9 cellular contexts compared by ENCODE assay signal in the genomic region with DNA sequence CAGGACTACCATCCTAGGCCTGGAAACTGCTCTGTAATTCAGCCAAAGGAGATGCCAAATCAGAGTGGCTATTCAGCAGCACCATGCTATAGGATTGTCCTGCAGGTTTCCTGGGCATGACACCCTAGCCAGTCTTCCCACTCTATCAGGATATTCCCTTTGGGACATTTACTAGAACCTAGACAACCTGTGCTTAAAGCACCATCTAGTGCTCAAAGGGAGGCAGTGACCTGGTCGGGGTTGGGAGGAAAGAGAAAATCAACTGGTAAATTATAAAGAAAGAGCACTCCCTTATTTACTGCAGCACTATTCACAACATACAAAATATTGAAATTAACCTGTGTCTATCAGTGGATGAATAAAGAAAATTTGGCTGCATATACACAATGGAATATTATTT.
DNase-seq lines count a peak whose midpoint lies in the region; TF ChIP-seq lines count a peak whose summit lies in the region.
"Had no signal": no experiment of that assay in that cellular context is flagged by ENCODE, and none has a peak within 500 bp of the region (broad histone marks: within the 10 kb centered on the region; RNA-seq: fewer than 3 reads in every experiment).

No MANE protein-coding gene starts in this region.

- H3K4me3 ChIP-seq in NB4 (ENCODE audit: low read depth, low read length) (no peak overlapping the region), endodermal cell (ENCODE audit: low read length) (no peak overlapping the region)
- H3K4me3 ChIP-seq: pancreas had no signal

- intact Hi-C loops in posterior vena cava (cut with DNase I): no loop called here

- H3K36me3 Mint-ChIP-seq in endodermal cell (ENCODE audit: low read depth): no peaks in the 10 kb centered on the region
- no peaks in the 10 kb centered on the region for H3K36me3 Mint-ChIP-seq in osteocyte (ENCODE audit: unreplicated experiment)

- no peak overlapping the region for H3K9ac ChIP-seq in endodermal cell (ENCODE audit: extremely low read depth, low read length, poor library complexity, severe bottlenecking)

- no peaks in the 10 kb centered on the region for H3K36me3 ChIP-seq in endodermal cell (ENCODE audit: control insufficient read depth, insufficient read depth, low read length)
- H3K36me3 ChIP-seq: pancreas had no signal

- no peaks in the 10 kb centered on the region for H3K9me3 ChIP-seq in endodermal cell (ENCODE audit: control insufficient read depth, low read length)
- H3K9me3 ChIP-seq: pancreas had no signal

- H3K9me3 Mint-ChIP-seq in endodermal cell (peaks cover 4% of the 10 kb centered on the region), osteocyte (ENCODE audit: unreplicated experiment) (peaks cover 5% of the 10 kb centered on the region)

- no peak overlapping the region for H3K4me3 Mint-ChIP-seq in endodermal cell
- no peak overlapping the region for H3K4me3 Mint-ChIP-seq in osteocyte (ENCODE audit: unreplicated experiment)

- TF ChIP-seq CTCF in GM12873 (IDR thresholded peaks at IDR 0.05; ENCODE audit: insufficient read depth, low read depth, low read length, missing control alignments) (peak; percentile 55), NB4 (IDR thresholded peaks at IDR 0.05; ENCODE audit: low read depth, low read length) (peak; percentile 35), endodermal cell (conservative IDR thresholded peaks at IDR 0.05) (peak; percentile 92), osteocyte (IDR thresholded peaks at IDR 0.05) (peak; percentile 37)

- H3K4me1 Mint-ChIP-seq in endodermal cell: peaks cover 6% of the 10 kb centered on the region
- H3K4me1 Mint-ChIP-seq in osteocyte (ENCODE audit: unreplicated experiment): peaks cover 12% of the 10 kb centered on the region

- TF ChIP-seq POLR2A in NB4 (IDR thresholded peaks at IDR 0.05; ENCODE audit: extremely low read depth, insufficient read length): no peak

- H3K27ac Mint-ChIP-seq in endodermal cell (no peak overlapping the region), osteocyte (ENCODE audit: unreplicated experiment) (no peak overlapping the region)

- WGBS in endodermal cell (ENCODE audit: insufficient coverage in 1 of 2, insufficient read length in 1 of 2), 2 experiments: 20 to 60% methylated on average over 1 of the region's 1 CpG

- H3K27me3 Mint-ChIP-seq in endodermal cell (ENCODE audit: insufficient read depth) (no peaks in the 10 kb centered on the region), osteocyte (ENCODE audit: unreplicated experiment) (peaks cover 10% of the 10 kb centered on the region)

- H3K27me3 ChIP-seq in endodermal cell (ENCODE audit: control insufficient read depth, insufficient read depth, low read length, poor library complexity, severe bottlenecking): no peaks in the 10 kb centered on the region
- H3K27me3 ChIP-seq: pancreas had no signal

- DNase-seq in NB4 (ENCODE audit: low read depth) (no peak), endodermal cell (peak; percentile 79), osteocyte (ENCODE audit: extremely low spot score, unreplicated experiment) (no peak), posterior vena cava (ENCODE audit: low spot score) (no peak)
- no peak for DNase-seq in stimulated activated CD8-positive, alpha-beta memory T cell treated with anti-CD3 and anti-CD28 coated beads, Interleukin-4, amount 100 ng/mL, for 48 hours
- DNase-seq in activated CD4-positive, alpha-beta T cell treated with anti-CD3 and anti-CD28 coated beads for 48 hours: no peak
- DNase-seq: aorta, pancreas had no signal

- H3K27ac ChIP-seq in endodermal cell (ENCODE audit: low read depth, low read length): no peak overlapping the region
- H3K27ac ChIP-seq: pancreas had no signal

- no peaks in the 10 kb centered on the region for H3K4me1 ChIP-seq in endodermal cell (ENCODE audit: control insufficient read depth, insufficient read depth, low read length)
- H3K4me1 ChIP-seq: pancreas had no signal

Comparison
In these comparisons a context has a peak if more than half of its experiments do, and no peak if none do; other contexts are left out.
1. CTCF ChIP-seq: peak in every context shown above with its lines; median percentile 92 in endodermal cell; 55 in GM12873; 37 in osteocyte; 35 in NB4.